24 cellular contexts compared by ENCODE assay signal in genomic region chr9:137989999-137990715, GRCh38.
DNase-seq lines count a peak whose midpoint lies in the region; ATAC-seq and TF ChIP-seq lines count a peak whose summit lies in the region.
"Had no signal": no experiment of that assay in that cellular context is flagged by ENCODE, and none has a peak within 500 bp of the region (broad histone marks: within the 10 kb centered on the region; RNA-seq: fewer than 3 reads in every experiment).

No MANE protein-coding gene starts in this region.

- peaks cover 83% of the 10 kb centered on the region for H3K36me3 Mint-ChIP-seq in GM23338 (ENCODE audit: low read depth)
- H3K36me3 Mint-ChIP-seq in activated T-helper 1 cell treated with anti-CD3 and anti-CD28 coated beads, Interleukin-12 subunit alpha, Interleukin-12 subunit beta, Interleukin-2, Interleukin-4 antibody, amounts not matched to agents 30 ng/mL and 10 ng/mL and 1 ng/mL, durations not matched to agents 14 hours and 24 hours and 36 hours (ENCODE audit: low read depth): no peaks in the 10 kb centered on the region
- no peaks in the 10 kb centered on the region for H3K36me3 Mint-ChIP-seq in CD4-positive, alpha-beta T cell (ENCODE audit: low read depth)
- H3K36me3 Mint-ChIP-seq: CD8-positive, alpha-beta T cell; stimulated activated naive B cell treated with anti-CD40 and anti-IgM and Interleukin-4, amounts not matched to agents 10 μg/mL and 1 μg/mL and 100 μg/mL, for 72 hours had no signal

- peaks cover 84% of the 10 kb centered on the region for H3K9me3 Mint-ChIP-seq in GM23338
- H3K9me3 Mint-ChIP-seq in activated T-helper 1 cell treated with anti-CD3 and anti-CD28 coated beads, Interleukin-12 subunit alpha, Interleukin-12 subunit beta, Interleukin-2, Interleukin-4 antibody, amounts not matched to agents 30 ng/mL and 10 ng/mL and 1 ng/mL, durations not matched to agents 14 hours and 24 hours and 36 hours: no peaks in the 10 kb centered on the region
- H3K9me3 Mint-ChIP-seq in CD4-positive, alpha-beta T cell: no peaks in the 10 kb centered on the region
- H3K9me3 Mint-ChIP-seq: CD8-positive, alpha-beta T cell; stimulated activated naive B cell treated with anti-CD40 and anti-IgM and Interleukin-4, amounts not matched to agents 10 μg/mL and 1 μg/mL and 100 μg/mL, for 72 hours had no signal

- CTCF ChIA-PET in CD4-positive, alpha-beta T cell (lab: Charles Lee): no interaction called here

- ATAC-seq in GM23338: no peak
- no peak for ATAC-seq in CD4-positive, alpha-beta T cell (ENCODE audit: poor library complexity)
- ATAC-seq in HG03520 (IDR thresholded peaks at IDR 0.05; ENCODE audit: unreplicated experiment): no peak
- ATAC-seq: CD8-positive, alpha-beta T cell; gastrocnemius medialis; pancreas; stimulated activated naive B cell treated with anti-CD40 and anti-IgM and Interleukin-4, amounts not matched to agents 10 μg/mL and 1 μg/mL and 100 μg/mL, for 72 hours; T-helper 17 cell had no signal

- POLR2A ChIA-PET in CD4-positive, alpha-beta T cell (lab: Charles Lee): no interaction called here

- no peaks in the 10 kb centered on the region; the same call in 2 of the 3 replicates for H3K4me1 Mint-ChIP-seq in GM23338
- no peaks in the 10 kb centered on the region for H3K4me1 Mint-ChIP-seq in activated T-helper 1 cell treated with anti-CD3 and anti-CD28 coated beads, Interleukin-12 subunit alpha, Interleukin-12 subunit beta, Interleukin-2, Interleukin-4 antibody, amounts not matched to agents 30 ng/mL and 10 ng/mL and 1 ng/mL, durations not matched to agents 14 hours and 24 hours and 36 hours (ENCODE audit: low read depth)
- H3K4me1 Mint-ChIP-seq in CD4-positive, alpha-beta T cell (ENCODE audit: low read depth): no peaks in the 10 kb centered on the region

- H3K79me2 ChIP-seq in GM23338 (replicated peaks; ENCODE audit: insufficient read depth): no peaks in the 10 kb centered on the region

- DNase-seq in BE2C (peak; percentile 33), GM23338 (ENCODE audit: low spot score) (no peak), OCI-M1 (lab: John Stamatoyannopoulos, UW) (peak; percentile 92), mesenteric fat pad (ENCODE audit: low spot score) (peak; percentile 82), NCI-H187 (lab: John Stamatoyannopoulos, UW) (no peak)
- DNase-seq in activated T-helper 1 cell treated with anti-CD3 and anti-CD28 coated beads, Interleukin-12 subunit alpha, Interleukin-12 subunit beta, Interleukin-2, Interleukin-4 antibody, amounts not matched to agents 30 ng/mL and 10 ng/mL and 1 ng/mL, durations not matched to agents 14 hours and 24 hours and 36 hours (ENCODE audit: low spot score): no peak
- DNase-seq in CD4-positive, alpha-beta T cell: no peak
- DNase-seq: activated CD4-positive, alpha-beta T cell treated with anti-CD3 and anti-CD28 coated beads, Interleukin-2, amount 50 U/mL, for 4 hours; central memory CD4-positive, alpha-beta T cell; gastrocnemius medialis; kidney; NCI-H1436; NCI-H2171; NCI-H69; pancreas; PC-9; stimulated activated CD4-positive, alpha-beta T cell treated with anti-CD3 and anti-CD28 coated beads, Interleukin-2, amount 100 ng/mL, for 24 hours; stimulated activated naive B cell treated with anti-CD40 and anti-IgM and Interleukin-4, amounts not matched to agents 10 μg/mL and 1 μg/mL and 100 μg/mL, for 72 hours; thyroid gland had no signal

- intact Hi-C loops in activated T-helper 1 cell treated with anti-CD3 and anti-CD28 coated beads, Interleukin-12 subunit alpha, Interleukin-12 subunit beta, Interleukin-2, Interleukin-4 antibody, amounts not matched to agents 30 ng/mL and 10 ng/mL and 1 ng/mL, durations not matched to agents 14 hours and 24 hours and 36 hours (cut with micrococcal nuclease): no loop called here
- intact Hi-C loops in CD4-positive, alpha-beta T cell (cut with DNase I, micrococcal nuclease): loop anchor here in 1 of 2 experiments (5.0 kb wide), 1 partner anchor 318 kb away; no protein-coding TSS in a partner anchor

- no peak overlapping the region for H3K4me2 ChIP-seq in GM23338
- H3K4me2 ChIP-seq: PC-9 had no signal

- H3K36me3 ChIP-seq in BE2C (no peaks in the 10 kb centered on the region), GM23338 (ENCODE audit: insufficient read depth) (peaks cover 11% of the 10 kb centered on the region; the same call in 1 of the 2 replicates)
- H3K36me3 ChIP-seq: gastrocnemius medialis, pancreas, SJCRH30, thyroid gland had no signal

- no peak overlapping the region for H3K27ac ChIP-seq in GM23338 (ENCODE audit: low read depth)
- H3K27ac ChIP-seq in CD4-positive, alpha-beta T cell (ENCODE audit: low read depth, low read length): no peak overlapping the region
- H3K27ac ChIP-seq: gastrocnemius medialis, pancreas, PC-9, SJCRH30, thyroid gland, VCaP had no signal

- H3K4me3 ChIP-seq in BE2C (ENCODE audit: low read depth, low read length): no peak overlapping the region
- no peak overlapping the region for H3K4me3 ChIP-seq in GM23338
- H3K4me3 ChIP-seq: gastrocnemius medialis, pancreas, PC-9, SJCRH30, thyroid gland had no signal

- no peak overlapping the region for H2AFZ ChIP-seq in GM23338
- H2AFZ ChIP-seq: PC-9 had no signal

- H3K9me3 ChIP-seq in BE2C: no peaks in the 10 kb centered on the region
- H3K9me3 ChIP-seq in CD4-positive, alpha-beta T cell (ENCODE audit: control insufficient read depth, low read length): no peaks in the 10 kb centered on the region
- H3K9me3 ChIP-seq: gastrocnemius medialis, pancreas, SJCRH30, thyroid gland had no signal

- no peak overlapping the region for H3K27ac Mint-ChIP-seq in GM23338
- no peak overlapping the region for H3K27ac Mint-ChIP-seq in activated T-helper 1 cell treated with anti-CD3 and anti-CD28 coated beads, Interleukin-12 subunit alpha, Interleukin-12 subunit beta, Interleukin-2, Interleukin-4 antibody, amounts not matched to agents 30 ng/mL and 10 ng/mL and 1 ng/mL, durations not matched to agents 14 hours and 24 hours and 36 hours
- no peak overlapping the region for H3K27ac Mint-ChIP-seq in CD4-positive, alpha-beta T cell
- H3K27ac Mint-ChIP-seq: CD8-positive, alpha-beta T cell; stimulated activated naive B cell treated with anti-CD40 and anti-IgM and Interleukin-4, amounts not matched to agents 10 μg/mL and 1 μg/mL and 100 μg/mL, for 72 hours; T-helper 17 cell had no signal

- H3K4me3 Mint-ChIP-seq in GM23338: no peak overlapping the region
- no peak overlapping the region for H3K4me3 Mint-ChIP-seq in activated T-helper 1 cell treated with anti-CD3 and anti-CD28 coated beads, Interleukin-12 subunit alpha, Interleukin-12 subunit beta, Interleukin-2, Interleukin-4 antibody, amounts not matched to agents 30 ng/mL and 10 ng/mL and 1 ng/mL, durations not matched to agents 14 hours and 24 hours and 36 hours
- H3K4me3 Mint-ChIP-seq in CD4-positive, alpha-beta T cell: no peak overlapping the region
- H3K4me3 Mint-ChIP-seq: CD8-positive, alpha-beta T cell; stimulated activated naive B cell treated with anti-CD40 and anti-IgM and Interleukin-4, amounts not matched to agents 10 μg/mL and 1 μg/mL and 100 μg/mL, for 72 hours; T-helper 17 cell had no signal

- peaks cover 11% of the 10 kb centered on the region for H3K27me3 Mint-ChIP-seq in GM23338 (ENCODE audit: insufficient read depth, low read depth, poor library complexity)
- peaks cover 20% of the 10 kb centered on the region for H3K27me3 Mint-ChIP-seq in activated T-helper 1 cell treated with anti-CD3 and anti-CD28 coated beads, Interleukin-12 subunit alpha, Interleukin-12 subunit beta, Interleukin-2, Interleukin-4 antibody, amounts not matched to agents 30 ng/mL and 10 ng/mL and 1 ng/mL, durations not matched to agents 14 hours and 24 hours and 36 hours (ENCODE audit: insufficient read depth)
- peaks cover 59% of the 10 kb centered on the region for H3K27me3 Mint-ChIP-seq in CD4-positive, alpha-beta T cell

- no peaks in the 10 kb centered on the region for H3K9me2 ChIP-seq in GM23338 (ENCODE audit: insufficient read depth)

- H4K20me1 ChIP-seq in GM23338 (replicated peaks; ENCODE audit: insufficient read depth): no peaks in the 10 kb centered on the region

- no peaks in the 10 kb centered on the region for H3K4me1 ChIP-seq in BE2C
- H3K4me1 ChIP-seq in GM23338 (ENCODE audit: insufficient read depth): no peaks in the 10 kb centered on the region
- H3K4me1 ChIP-seq: gastrocnemius medialis, pancreas, SJCRH30, thyroid gland had no signal

- no peaks in the 10 kb centered on the region for H3F3A ChIP-seq in GM23338 (replicated peaks; ENCODE audit: low read depth)

- TF ChIP-seq CTCF in BE2C (IDR thresholded peaks at IDR 0.05; ENCODE audit: low read depth, low read length) (no peak), GM23338 (conservative IDR thresholded peaks at IDR 0.05; ENCODE audit: low read depth in 2 of 2) (peak; percentile 19 to 31; a peak in 2 of 4 replicates)
- TF ChIP-seq CTCF in CD4-positive, alpha-beta T cell (IDR thresholded peaks at IDR 0.05): no peak

- H3K27me3 ChIP-seq in BE2C (no peaks in the 10 kb centered on the region; the same call in 1 of the 2 replicates), GM23338 (ENCODE audit: insufficient read depth) (no peaks in the 10 kb centered on the region)
- peaks cover 15% of the 10 kb centered on the region for H3K27me3 ChIP-seq in CD4-positive, alpha-beta T cell (ENCODE audit: control insufficient read depth, insufficient read depth, low read length)
- H3K27me3 ChIP-seq: pancreas, SJCRH30, thyroid gland had no signal

TF ChIP-seq in GM23338, 12 proteins besides CTCF, POLR2A, EP300 and RAD21 (continues in another document):
- no peak for TF ChIP-seq CREB1 (CRISPR knock-in tag; IDR thresholded peaks at IDR 0.05; ENCODE audit: low read depth)
- no peak for TF ChIP-seq POLR2AphosphoS5 (IDR thresholded peaks at IDR 0.05; ENCODE audit: low read depth)
- no peak for TF ChIP-seq STAT1 (IDR thresholded peaks at IDR 0.05; ENCODE audit: unreplicated experiment)
- no peak for TF ChIP-seq EZH2 (IDR thresholded peaks at IDR 0.05; ENCODE audit: low read depth, unreplicated experiment)
- TF ChIP-seq ZNF331 (CRISPR knock-in tag; IDR thresholded peaks at IDR 0.05; ENCODE audit: low read depth): no peak

Comparison
In these comparisons a context has a peak if more than half of its experiments do, and no peak if none do; other contexts are left out.
1. DNase-seq: peak in BE2C (single experiment), OCI-M1 (single experiment) and mesenteric fat pad (single experiment); none in GM23338 (single experiment), activated T-helper 1 cell treated with anti-CD3 and anti-CD28 coated beads, Interleukin-12 subunit alpha, Interleukin-12 subunit beta, Interleukin-2, Interleukin-4 antibody, amounts not matched to agents 30 ng/mL and 10 ng/mL and 1 ng/mL, durations not matched to agents 14 hours and 24 hours and 36 hours (single experiment), NCI-H187 (0 of 2) and CD4-positive, alpha-beta T cell (0 of 10).
2. CTCF ChIP-seq: peak in GM23338 (2 of 2); none in BE2C (single experiment) and CD4-positive, alpha-beta T cell (single experiment).